In the genomic region with DNA sequence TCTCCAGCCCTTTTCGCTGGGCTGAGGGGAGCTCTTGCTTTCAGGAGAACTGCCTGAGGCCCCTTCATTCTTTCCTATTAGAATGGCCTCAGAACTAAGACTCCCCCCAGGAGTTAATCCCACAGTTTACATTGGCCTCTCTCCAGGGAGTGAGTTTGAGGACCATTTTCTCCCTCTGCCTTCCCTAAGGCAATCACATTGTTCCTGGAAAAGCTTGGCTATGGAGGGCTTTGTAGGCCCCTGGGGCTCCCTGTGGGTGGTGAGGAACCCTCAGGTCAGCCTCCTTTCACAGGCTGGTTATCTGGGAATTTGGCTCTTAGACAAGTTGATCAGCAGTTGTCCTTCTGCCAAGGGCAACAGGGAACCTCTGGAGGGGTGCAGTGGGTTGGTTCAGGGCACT, we compare ENCODE assay signal across 1 cellular context.
TF ChIP-seq lines count a peak whose summit lies in the region.

No MANE protein-coding gene starts in this region.

TF ChIP-seq in HEK293, 187 proteins besides CTCF, POLR2A, EP300 and RAD21 (continued from another document):
- TF ChIP-seq, protein P1, sequence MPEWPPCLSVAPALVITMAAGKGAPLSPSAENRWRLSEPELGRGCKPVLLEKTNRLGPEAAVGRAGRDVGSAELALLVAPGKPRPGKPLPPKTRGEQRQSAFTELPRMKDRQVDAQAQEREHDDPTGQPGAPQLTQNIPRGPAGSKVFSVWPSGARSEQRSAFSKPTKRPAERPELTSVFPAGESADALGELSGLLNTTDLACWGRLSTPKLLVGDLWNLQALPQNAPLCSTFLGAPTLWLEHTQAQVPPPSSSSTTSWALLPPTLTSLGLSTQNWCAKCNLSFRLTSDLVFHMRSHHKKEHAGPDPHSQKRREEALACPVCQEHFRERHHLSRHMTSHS (tag by site-specific recombination; IDR thresholded peaks at IDR 0.05), result no peak
- TF ChIP-seq ZNF768 (tag by site-specific recombination; IDR thresholded peaks at IDR 0.05), result no peak
- TF ChIP-seq ZNF621 (tag by site-specific recombination; IDR thresholded peaks at IDR 0.05), result no peak
- 0 out of 2 replicates have a peak, but pooled peaks have one; percentile 31 for TF ChIP-seq ZNF660 (tag by site-specific recombination; IDR thresholded peaks at IDR 0.05)
- TF ChIP-seq KLF9 (tag by site-specific recombination; IDR thresholded peaks at IDR 0.05; ENCODE audit: low read depth), result no peak
- TF ChIP-seq ZNF23 (tag by site-specific recombination; IDR thresholded peaks at IDR 0.05; ENCODE audit: borderline replicate concordance), result no peak
- peak; percentile 89 for TF ChIP-seq ZNF341 (tag by site-specific recombination; IDR thresholded peaks at IDR 0.05; ENCODE audit: low read depth)
- TF ChIP-seq ZIC2 (tag by site-specific recombination; IDR thresholded peaks at IDR 0.05), result peak; percentile 99
- no peak for TF ChIP-seq MZF1 (tag by site-specific recombination; IDR thresholded peaks at IDR 0.05; ENCODE audit: borderline replicate concordance)
- no peak for TF ChIP-seq ZNF585B (tag by site-specific recombination; IDR thresholded peaks at IDR 0.05)
- no peak for TF ChIP-seq ZNF510 (tag by site-specific recombination; IDR thresholded peaks at IDR 0.05; ENCODE audit: insufficient replicate concordance)
- TF ChIP-seq ZNF561 (tag by site-specific recombination; IDR thresholded peaks at IDR 0.05; ENCODE audit: borderline replicate concordance), result no peak
- no peak for TF ChIP-seq ZNF354C (tag by site-specific recombination; IDR thresholded peaks at IDR 0.05; ENCODE audit: borderline replicate concordance, low read depth)
- TF ChIP-seq ZNF174 (tag by site-specific recombination; IDR thresholded peaks at IDR 0.05), result no peak
- TF ChIP-seq, protein P2, sequence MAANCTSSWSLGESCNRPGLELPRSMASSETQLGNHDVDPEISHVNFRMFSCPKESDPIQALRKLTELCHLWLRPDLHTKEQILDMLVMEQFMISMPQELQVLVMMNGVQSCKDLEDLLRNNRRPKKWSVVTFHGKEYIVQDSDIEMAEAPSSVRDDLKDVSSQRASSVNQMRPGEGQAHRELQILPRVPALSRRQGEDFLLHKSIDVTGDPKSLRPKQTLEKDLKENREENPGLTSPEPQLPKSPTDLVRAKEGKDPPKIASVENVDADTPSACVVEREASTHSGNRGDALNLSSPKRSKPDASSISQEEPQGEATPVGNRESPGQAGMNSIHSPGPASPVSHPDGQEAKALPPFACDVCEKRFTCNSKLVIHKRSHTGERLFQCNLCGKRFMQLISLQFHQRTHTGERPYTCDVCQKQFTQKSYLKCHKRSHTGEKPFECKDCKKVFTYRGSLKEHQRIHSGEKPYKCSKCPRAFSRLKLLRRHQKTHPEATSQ (tag by site-specific recombination; IDR thresholded peaks at IDR 0.05), result no peak
- TF ChIP-seq, protein P3, sequence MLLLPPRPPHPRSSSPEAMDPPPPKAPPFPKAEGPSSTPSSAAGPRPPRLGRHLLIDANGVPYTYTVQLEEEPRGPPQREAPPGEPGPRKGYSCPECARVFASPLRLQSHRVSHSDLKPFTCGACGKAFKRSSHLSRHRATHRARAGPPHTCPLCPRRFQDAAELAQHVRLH (tag by site-specific recombination; IDR thresholded peaks at IDR 0.05), result no peak
- TF ChIP-seq ZNF223 (tag by site-specific recombination; IDR thresholded peaks at IDR 0.05), result no peak
- TF ChIP-seq, protein P4, sequence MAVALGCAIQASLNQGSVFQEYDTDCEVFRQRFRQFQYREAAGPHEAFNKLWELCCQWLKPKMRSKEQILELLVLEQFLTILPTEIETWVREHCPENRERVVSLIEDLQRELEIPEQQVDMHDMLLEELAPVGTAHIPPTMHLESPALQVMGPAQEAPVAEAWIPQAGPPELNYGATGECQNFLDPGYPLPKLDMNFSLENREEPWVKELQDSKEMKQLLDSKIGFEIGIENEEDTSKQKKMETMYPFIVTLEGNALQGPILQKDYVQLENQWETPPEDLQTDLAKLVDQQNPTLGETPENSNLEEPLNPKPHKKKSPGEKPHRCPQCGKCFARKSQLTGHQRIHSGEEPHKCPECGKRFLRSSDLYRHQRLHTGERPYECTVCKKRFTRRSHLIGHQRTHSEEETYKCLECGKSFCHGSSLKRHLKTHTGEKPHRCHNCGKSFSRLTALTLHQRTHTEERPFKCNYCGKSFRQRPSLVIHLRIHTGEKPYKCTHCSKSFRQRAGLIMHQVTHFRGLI (tag by site-specific recombination; IDR thresholded peaks at IDR 0.05), result no peak
- TF ChIP-seq, protein P5, sequence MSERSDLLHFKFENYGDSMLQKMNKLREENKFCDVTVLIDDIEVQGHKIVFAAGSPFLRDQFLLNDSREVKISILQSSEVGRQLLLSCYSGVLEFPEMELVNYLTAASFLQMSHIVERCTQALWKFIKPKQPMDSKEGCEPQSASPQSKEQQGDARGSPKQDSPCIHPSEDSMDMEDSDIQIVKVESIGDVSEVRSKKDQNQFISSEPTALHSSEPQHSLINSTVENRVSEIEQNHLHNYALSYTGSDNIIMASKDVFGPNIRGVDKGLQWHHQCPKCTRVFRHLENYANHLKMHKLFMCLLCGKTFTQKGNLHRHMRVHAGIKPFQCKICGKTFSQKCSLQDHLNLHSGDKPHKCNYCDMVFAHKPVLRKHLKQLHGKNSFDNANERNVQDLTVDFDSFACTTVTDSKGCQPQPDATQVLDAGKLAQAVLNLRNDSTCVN (tag by site-specific recombination; optimal IDR thresholded peaks at IDR 0.05), result no peak
- TF ChIP-seq ZNF629 (tag by site-specific recombination; IDR thresholded peaks at IDR 0.05), result no peak
- TF ChIP-seq ZNF677 (tag by site-specific recombination; IDR thresholded peaks at IDR 0.05), result no peak
- no peak for TF ChIP-seq ZSCAN30 (tag by site-specific recombination; IDR thresholded peaks at IDR 0.05)
